In the genomic region with DNA sequence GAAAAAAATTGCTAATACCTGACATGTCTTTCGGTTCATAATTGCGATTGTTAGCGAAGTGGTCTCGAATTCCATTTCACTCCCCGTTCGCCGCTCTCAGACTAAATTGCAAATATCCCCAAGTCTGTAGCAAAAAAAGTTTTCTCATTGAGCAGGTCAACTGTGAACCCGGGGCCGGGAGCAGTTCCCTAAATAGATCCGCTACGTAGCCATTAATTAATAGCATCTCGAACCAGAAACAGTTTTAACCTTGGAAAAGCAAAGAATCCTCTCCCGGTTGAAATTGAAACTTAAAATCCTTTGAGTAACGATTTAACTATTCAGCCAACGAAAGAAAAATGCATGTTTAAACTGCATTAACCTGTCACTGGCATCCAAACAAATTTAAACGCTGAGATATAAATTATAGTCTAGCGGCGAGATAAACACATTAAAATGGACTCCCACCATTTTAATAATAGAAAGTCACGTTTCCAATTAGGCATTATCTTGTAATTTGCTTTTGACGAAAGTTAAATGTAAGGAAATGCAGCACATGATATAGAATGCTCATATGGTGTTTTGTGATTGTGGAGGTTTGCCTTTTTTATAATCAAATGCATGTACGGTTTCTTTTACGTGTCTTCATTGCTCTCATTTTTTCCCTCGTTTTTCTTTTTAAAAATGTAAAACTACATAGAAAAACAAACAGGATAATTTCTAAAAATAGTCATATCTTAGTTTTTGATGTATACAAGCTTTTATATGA, we compare ENCODE assay signal across 8 cellular contexts. TPM values are rescaled to one million over a fixed set of nuclear protein-coding genes. Genes with fewer than 3 reads are reported as not detected.
DNase-seq lines count a peak whose midpoint lies in the region; ATAC-seq and TF ChIP-seq lines count a peak whose summit lies in the region.

No MANE protein-coding gene starts in this region.

- POLR2A ChIA-PET in A673 (lab: Charles Lee; ENCODE audit: low non-redundant PET): no interaction called here
- POLR2A ChIA-PET in activated CD8-positive, alpha-beta T cell treated with anti-CD3 and anti-CD28 coated beads for 36 hours (lab: Charles Lee): no interaction called here

- intact Hi-C loops in A673 (cut with micrococcal nuclease; ENCODE audit: unreplicated experiment): no loop called here
- intact Hi-C loops in activated CD8-positive, alpha-beta T cell treated with anti-CD3 and anti-CD28 coated beads for 36 hours (cut with micrococcal nuclease): no loop called here

- peaks cover 6% of the 10 kb centered on the region for H3K9me3 Mint-ChIP-seq in activated CD8-positive, alpha-beta T cell treated with anti-CD3 and anti-CD28 coated beads for 36 hours
- H3K9me3 Mint-ChIP-seq in immature natural killer cell: peaks cover 11 to 38% (median 16%) of the 10 kb centered on the region in 6 donors

- whole genome bisulfite sequencing in thymus: 4% methylated on average over 23 of the region's 23 CpGs

- BruUV-seq in A673 (replicated peaks; lab: Mats Ljungman, UMichigan): no TSS peak

- H3K4me3 Mint-ChIP-seq in activated CD8-positive, alpha-beta T cell treated with anti-CD3 and anti-CD28 coated beads for 36 hours: peak overlapping the region; percentile 74
- H3K4me3 Mint-ChIP-seq in immature natural killer cell: peak overlapping the region; percentile 83 to 93 (median 89)

- no peak overlapping the region for H3K27ac Mint-ChIP-seq in activated CD8-positive, alpha-beta T cell treated with anti-CD3 and anti-CD28 coated beads for 36 hours
- peak overlapping the region in 1 of 6 donors; percentile 45 for H3K27ac Mint-ChIP-seq in immature natural killer cell

- no peak for ATAC-seq in activated CD8-positive, alpha-beta T cell treated with anti-CD3 and anti-CD28 coated beads for 36 hours
- no peak for ATAC-seq in GM21786 (IDR thresholded peaks at IDR 0.05; ENCODE audit: unreplicated experiment)

- H3K27me3 ChIP-seq in A673 (replicated peaks; ENCODE audit: insufficient read depth, low read depth, low read length, poor library complexity) (peaks cover 84% of the 10 kb centered on the region), thymus (ENCODE audit: control insufficient read depth, insufficient read depth) (peaks cover 43% of the 10 kb centered on the region)

- H3K4me3 ChIP-seq in A673 (ENCODE audit: low read depth, low read length, poor library complexity, severe bottlenecking): peak overlapping the region; percentile 49
- H3K4me3 ChIP-seq in GM12875 (ENCODE audit: low read depth, low read length): peak overlapping the region; percentile 50
- peak overlapping the region; percentile 63 for H3K4me3 ChIP-seq in thymus (ENCODE audit: low read length)

- H3K27ac ChIP-seq in A673 (ENCODE audit: low read depth, low read length, poor library complexity, severe bottlenecking) (no peak overlapping the region), thymus (ENCODE audit: low read depth) (no peak overlapping the region)

- H3K36me3 ChIP-seq in A673 (ENCODE audit: insufficient read depth, low read length, poor library complexity, severe bottlenecking): no peaks in the 10 kb centered on the region
- H3K36me3 ChIP-seq in thymus (ENCODE audit: control insufficient read depth, insufficient read depth): no peaks in the 10 kb centered on the region

- DNase-seq in A673 (ENCODE audit: low spot score) (peak; percentile 12), immature natural killer cell (peak in 1 of 3 donors; percentile 8), amygdala (lab: John Stamatoyannopoulos, UW) (no peak), NCI-H226 (no peak)
- no peak for DNase-seq in activated CD8-positive, alpha-beta T cell treated with anti-CD3 and anti-CD28 coated beads for 36 hours

- peaks cover 4% of the 10 kb centered on the region for H3K36me3 Mint-ChIP-seq in activated CD8-positive, alpha-beta T cell treated with anti-CD3 and anti-CD28 coated beads for 36 hours (ENCODE audit: low read depth)
- H3K36me3 Mint-ChIP-seq in immature natural killer cell: peaks cover 0 to 3% (median 0%) of the 10 kb centered on the region in 3 donors

- H3K27me3 Mint-ChIP-seq in activated CD8-positive, alpha-beta T cell treated with anti-CD3 and anti-CD28 coated beads for 36 hours: peaks cover 62% of the 10 kb centered on the region
- peaks cover 29 to 57% (median 39%) of the 10 kb centered on the region in 3 donors for H3K27me3 Mint-ChIP-seq in immature natural killer cell (ENCODE audit: low read depth in 3 of 3)

- peaks cover 5% of the 10 kb centered on the region for H3K4me1 ChIP-seq in A673 (ENCODE audit: insufficient read depth, low read length, poor library complexity, severe bottlenecking)
- no peaks in the 10 kb centered on the region for H3K4me1 ChIP-seq in thymus (ENCODE audit: control insufficient read depth, insufficient read depth, low read length)

- H3K4me1 Mint-ChIP-seq in activated CD8-positive, alpha-beta T cell treated with anti-CD3 and anti-CD28 coated beads for 36 hours (ENCODE audit: low read depth): peaks cover 5% of the 10 kb centered on the region
- peaks cover 12% of the 10 kb centered on the region in 2 donors for H3K4me1 Mint-ChIP-seq in immature natural killer cell

- CTCF ChIA-PET in A673 (lab: Charles Lee): no interaction called here
- CTCF ChIA-PET in activated CD8-positive, alpha-beta T cell treated with anti-CD3 and anti-CD28 coated beads for 36 hours (lab: Charles Lee): no interaction called here

- no peak for TF ChIP-seq CTCF in A673 (conservative IDR thresholded peaks at IDR 0.05; ENCODE audit: low read depth, low read length)
- TF ChIP-seq CTCF in GM12875 (IDR thresholded peaks at IDR 0.05; ENCODE audit: borderline replicate concordance, insufficient read depth, low read depth, low read length): no peak
- no peak for TF ChIP-seq CTCF in activated CD8-positive, alpha-beta T cell treated with anti-CD3 and anti-CD28 coated beads for 36 hours (IDR thresholded peaks at IDR 0.05)

- no peaks in the 10 kb centered on the region for H3K9me3 ChIP-seq in A673 (ENCODE audit: low read depth, low read length, poor library complexity, severe bottlenecking)
- H3K9me3 ChIP-seq in thymus (ENCODE audit: control insufficient read depth): peaks cover 11% of the 10 kb centered on the region

RNA-seq across cellular contexts. Expression of gene KLF14, which starts 0.7 kb away (rescaled TPM):
- not detected in 2 replicates for total RNA-seq in A673 (2021)
- total RNA-seq in activated CD8-positive, alpha-beta T cell treated with anti-CD3 and anti-CD28 coated beads for 36 hours: not detected
- polyA plus RNA-seq in immature natural killer cell: not detected
- polyA plus RNA-seq in thymus: 0.02 TPM

RNA-seq across cellular contexts. Expression of gene TSGA13, which starts 48.4 kb away (rescaled TPM):
- total RNA-seq in A673 (2021): not detected in 2 replicates
- total RNA-seq in activated CD8-positive, alpha-beta T cell treated with anti-CD3 and anti-CD28 coated beads for 36 hours: not detected
- polyA plus RNA-seq in immature natural killer cell: not detected
- not detected for polyA plus RNA-seq in thymus
